ENCODE assay signal across 25 cellular contexts in genomic region chr3:138019288-138020069, GRCh38. TPM values are rescaled to one million over a fixed set of nuclear protein-coding genes. Genes with fewer than 3 reads are reported as not detected.
DNase-seq lines count a peak whose midpoint lies in the region; ATAC-seq, FAIRE-seq and TF ChIP-seq lines count a peak whose summit lies in the region.
"Had no signal": no experiment of that assay in that cellular context is flagged by ENCODE, and none has a peak within 500 bp of the region (broad histone marks: within the 10 kb centered on the region; RNA-seq: fewer than 3 reads in every experiment).

No MANE protein-coding gene starts in this region.

- no peaks in the 10 kb centered on the region for H3K27me3 ChIP-seq in endodermal cell (ENCODE audit: control insufficient read depth, insufficient read depth, low read length, poor library complexity, severe bottlenecking)
- H3K27me3 ChIP-seq in mesendoderm (ENCODE audit: insufficient read depth, low read length, poor library complexity) = no peaks in the 10 kb centered on the region
- no peaks in the 10 kb centered on the region for H3K27me3 ChIP-seq in small intestine (ENCODE audit: control insufficient read depth in 2 of 2, insufficient read depth in 2 of 2, low read length in 2 of 2)
- H3K27me3 ChIP-seq: SJSA1 had no signal

- H3K18ac ChIP-seq in mesendoderm (ENCODE audit: low read length) = no peak overlapping the region

- no peak overlapping the region for H3K23ac ChIP-seq in mesendoderm (ENCODE audit: low read length)

- ATAC-seq in GM19395 (IDR thresholded peaks at IDR 0.05; ENCODE audit: unreplicated experiment) = no peak
- ATAC-seq: Right ventricle myocardium inferior had no signal

- H2AK5ac ChIP-seq in mesendoderm (ENCODE audit: low read length) = no peak overlapping the region

- peak overlapping the region; percentile 18 for H3K4me3 Mint-ChIP-seq in endodermal cell
- H3K4me3 Mint-ChIP-seq in activated CD4-positive, alpha-beta T cell treated with anti-CD3 and anti-CD28 coated beads, Interleukin-2, amount 10 ng/mL, durations not matched to agents 24 days and 14 days = no peak overlapping the region
- H3K4me3 Mint-ChIP-seq: CD4-positive, CD25-positive, alpha-beta regulatory T cell; H9; HFFc6 had no signal

- H2BK15ac ChIP-seq in mesendoderm (replicated peaks; ENCODE audit: low read depth) = no peak overlapping the region

- intact Hi-C loops in activated CD4-positive, alpha-beta T cell treated with anti-CD3 and anti-CD28 coated beads, Interleukin-2, amount 10 ng/mL, durations not matched to agents 24 days and 14 days (cut with micrococcal nuclease) = no loop called here

- TF ChIP-seq CTCF in endodermal cell (conservative IDR thresholded peaks at IDR 0.05) = no peak

- H3K9ac ChIP-seq in endodermal cell (ENCODE audit: extremely low read depth, low read length, poor library complexity, severe bottlenecking) = no peak overlapping the region
- no peak overlapping the region for H3K9ac ChIP-seq in mesendoderm (ENCODE audit: low read length)

- no peaks in the 10 kb centered on the region for H3K79me1 ChIP-seq in mesendoderm (ENCODE audit: low read length)

- H3K9me3 ChIP-seq in endodermal cell (ENCODE audit: control insufficient read depth, low read length) (peaks cover 13% of the 10 kb centered on the region), small intestine (ENCODE audit: control insufficient read depth, low read depth) (no peaks in the 10 kb centered on the region)
- H3K9me3 ChIP-seq: SJSA1 had no signal

- peaks cover 36% of the 10 kb centered on the region for H3K4me1 Mint-ChIP-seq in endodermal cell
- H3K4me1 Mint-ChIP-seq in activated CD4-positive, alpha-beta T cell treated with anti-CD3 and anti-CD28 coated beads, Interleukin-2, amount 10 ng/mL, durations not matched to agents 24 days and 14 days = no peaks in the 10 kb centered on the region
- H3K4me1 Mint-ChIP-seq: CD4-positive, CD25-positive, alpha-beta regulatory T cell; H9 had no signal

- peaks cover 22% of the 10 kb centered on the region for H3K4me1 ChIP-seq in endodermal cell (ENCODE audit: control insufficient read depth, insufficient read depth, low read length)
- H3K4me1 ChIP-seq in mesendoderm (ENCODE audit: control insufficient read depth, low read depth, low read length) = no peaks in the 10 kb centered on the region
- no peaks in the 10 kb centered on the region for H3K4me1 ChIP-seq in small intestine (ENCODE audit: control insufficient read depth in 2 of 2, insufficient read depth in 1 of 2, low read depth in 1 of 2, low read length in 1 of 2)
- H3K4me1 ChIP-seq: SJSA1 had no signal

- H3K4me2 ChIP-seq in mesendoderm (ENCODE audit: low read length) = no peak overlapping the region

- peak overlapping the region; percentile 10 for H3K4me3 ChIP-seq in endodermal cell (ENCODE audit: low read length)
- no peak overlapping the region for H3K4me3 ChIP-seq in mesendoderm (ENCODE audit: low read length)
- H3K4me3 ChIP-seq in small intestine (ENCODE audit: low read depth in 1 of 2, low read length in 2 of 2) = no peak overlapping the region
- H3K4me3 ChIP-seq: SJSA1 had no signal

- no peak overlapping the region for H3K27ac ChIP-seq in endodermal cell (ENCODE audit: low read depth, low read length)
- no peak overlapping the region for H3K27ac ChIP-seq in mesendoderm (ENCODE audit: low read depth, low read length)
- H3K27ac ChIP-seq in small intestine (ENCODE audit: low read depth in 1 of 2, low read length in 1 of 2) = no peak overlapping the region
- H3K27ac ChIP-seq: SJSA1 had no signal

- H3K79me2 ChIP-seq in mesendoderm (ENCODE audit: control insufficient read depth, insufficient read depth, low read length) = no peaks in the 10 kb centered on the region

- no peak overlapping the region for H4K8ac ChIP-seq in mesendoderm (ENCODE audit: low read depth, low read length)

- H3K27me3 Mint-ChIP-seq in endodermal cell (ENCODE audit: insufficient read depth) = peaks cover 75% of the 10 kb centered on the region
- H3K27me3 Mint-ChIP-seq in activated CD4-positive, alpha-beta T cell treated with anti-CD3 and anti-CD28 coated beads, Interleukin-2, amount 10 ng/mL, durations not matched to agents 24 days and 14 days = peaks cover 5% of the 10 kb centered on the region
- H3K27me3 Mint-ChIP-seq: CD4-positive, CD25-positive, alpha-beta regulatory T cell had no signal

- H3K9me3 Mint-ChIP-seq in endodermal cell = peaks cover 14% of the 10 kb centered on the region
- no peaks in the 10 kb centered on the region for H3K9me3 Mint-ChIP-seq in activated CD4-positive, alpha-beta T cell treated with anti-CD3 and anti-CD28 coated beads, Interleukin-2, amount 10 ng/mL, durations not matched to agents 24 days and 14 days
- H3K9me3 Mint-ChIP-seq: HFFc6 had no signal

- DNase-seq in DMS79 treated with DMSO at 0.1 percent for 48 hours (lab: John Stamatoyannopoulos, UW) (peak; percentile 16), endodermal cell (peak; percentile 65), mesendoderm (peak; percentile 84), small intestine (peak; percentile 25), NCI-H2171 treated with DMSO at 0.1 percent for 48 hours (lab: John Stamatoyannopoulos, UW) (no peak)
- no peak for DNase-seq in activated T-cell treated with anti-CD3 and anti-CD28 coated beads, Interleukin-2, amount 50 U/mL, for 1 hour
- DNase-seq in activated CD4-positive, alpha-beta T cell treated with anti-CD3 and anti-CD28 coated beads, Interleukin-2, amount 10 ng/mL, durations not matched to agents 24 days and 14 days = no peak
- DNase-seq: CD4-positive, CD25-positive, alpha-beta regulatory T cell; COR-L47; DMS 273 treated with DMSO at 0.1 percent for 48 hours; GDM1; H9; HFFc6; KBM-7; NCI-H1092; NCI-H1436; NCI-H2029; NCI-H446 treated with DMSO at 0.1 percent for 48 hours; NCI-H526 treated with DMSO at 0.1 percent for 48 hours had no signal

- no peak overlapping the region for H3K4ac ChIP-seq in mesendoderm (ENCODE audit: low read depth, low read length)

- H3K36me3 ChIP-seq in endodermal cell (ENCODE audit: control insufficient read depth, insufficient read depth, low read length) (peaks cover 8% of the 10 kb centered on the region), mesendoderm (ENCODE audit: control insufficient read depth, insufficient read depth, low read length) (no peaks in the 10 kb centered on the region), small intestine (ENCODE audit: control insufficient read depth in 2 of 2, insufficient read depth in 2 of 2, low read length in 2 of 2) (no peaks in the 10 kb centered on the region)
- H3K36me3 ChIP-seq: SJSA1 had no signal

- H3K56ac ChIP-seq in mesendoderm (ENCODE audit: low read length) = no peak overlapping the region

- WGBS in endodermal cell (ENCODE audit: insufficient coverage in 1 of 2, insufficient read length in 1 of 2), 2 experiments = 80 to 87% methylated on average over 1 to 2 of the region's 2 CpGs
- WGBS in mesendoderm (ENCODE audit: extremely low coverage, insufficient coverage, low lambda C conversion rate) = no CpG with 5 or more reads among the region's 2 CpGs
- WGBS in small intestine, 3 donors = 48 to 68% (median 50%) methylated on average over 2 of the region's 2 CpGs

- H3K27ac Mint-ChIP-seq in endodermal cell = no peak overlapping the region
- H3K27ac Mint-ChIP-seq in activated CD4-positive, alpha-beta T cell treated with anti-CD3 and anti-CD28 coated beads, Interleukin-2, amount 10 ng/mL, durations not matched to agents 24 days and 14 days = no peak overlapping the region
- H3K27ac Mint-ChIP-seq: CD4-positive, CD25-positive, alpha-beta regulatory T cell; H9; HFFc6 had no signal

- FAIRE-seq in small intestine (lab: Jason Lieb, UNC) = no peak
- FAIRE-seq: GM19239 had no signal

- H3K36me3 Mint-ChIP-seq in endodermal cell (ENCODE audit: low read depth) = peaks cover 7% of the 10 kb centered on the region
- no peaks in the 10 kb centered on the region for H3K36me3 Mint-ChIP-seq in activated CD4-positive, alpha-beta T cell treated with anti-CD3 and anti-CD28 coated beads, Interleukin-2, amount 10 ng/mL, durations not matched to agents 24 days and 14 days (ENCODE audit: low read depth)
- H3K36me3 Mint-ChIP-seq: CD4-positive, CD25-positive, alpha-beta regulatory T cell had no signal

- H2BK5ac ChIP-seq in mesendoderm (ENCODE audit: low read length) = no peak overlapping the region

- no peak overlapping the region for H4K5ac ChIP-seq in mesendoderm (ENCODE audit: low read length)

- H2BK120ac ChIP-seq in mesendoderm (ENCODE audit: low read depth, low read length) = no peak overlapping the region

RNA-seq across cellular contexts. Expression of gene CLDN18, which starts 9.5 kb away (rescaled TPM):
- total RNA-seq in endodermal cell = under 1 TPM; 0.13 to 0.27 TPM
- 0.71 TPM for polyA plus RNA-seq in endodermal cell (2013, experiment 1 of 2)
- polyA plus RNA-seq in endodermal cell (2013, experiment 2 of 2) = 0.58 TPM
- not detected for polyA plus RNA-seq in mesendoderm (2013, experiment 1 of 2)
- polyA plus RNA-seq in mesendoderm (2013, experiment 2 of 2) = not detected
- 1 to 10 TPM in 1 of 3 donors, under 1 TPM in 2; 0.27 to 2.7 (median 0.45) TPM for polyA plus RNA-seq in small intestine
- not detected in 2 replicates for total RNA-seq in activated CD4-positive, alpha-beta T cell treated with anti-CD3 and anti-CD28 coated beads, Interleukin-2, amount 10 ng/mL, durations not matched to agents 24 days and 14 days
- total RNA-seq: CD4-positive, CD25-positive, alpha-beta regulatory T cell; H9; HFFc6; HT1080; Right ventricle myocardium inferior; SJSA1 had no signal
- polyA plus RNA-seq: BJ; CD4-positive, CD25-positive, alpha-beta regulatory T cell had no signal

Comparison
In these comparisons a context has a peak if more than half of its experiments do, and no peak if none do; other contexts are left out.
1. DNase-seq: peak in DMS79 treated with DMSO at 0.1 percent for 48 hours (single experiment), endodermal cell (single experiment), mesendoderm (single experiment) and small intestine (single experiment); none in activated T-cell treated with anti-CD3 and anti-CD28 coated beads, Interleukin-2, amount 50 U/mL, for 1 hour (single experiment), NCI-H2171 treated with DMSO at 0.1 percent for 48 hours (single experiment) and activated CD4-positive, alpha-beta T cell treated with anti-CD3 and anti-CD28 coated beads, Interleukin-2, amount 10 ng/mL, durations not matched to agents 24 days and 14 days (single experiment).